ENCODE assay signal across 8 cellular contexts in genomic region chr2:188512456-188512855, GRCh38.
DNase-seq lines count a peak whose midpoint lies in the region; ATAC-seq and TF ChIP-seq lines count a peak whose summit lies in the region.

No MANE protein-coding gene starts in this region.

- H3K79me2 ChIP-seq in OCI-LY7 (ENCODE audit: insufficient read depth, low read depth, low read length), result no peaks in the 10 kb centered on the region

- no peaks in the 10 kb centered on the region for H3K4me1 ChIP-seq in OCI-LY7 (ENCODE audit: insufficient read depth, low read length, poor library complexity, severe bottlenecking)

- BruUV-seq in OCI-LY7 (replicated peaks; lab: Mats Ljungman, UMichigan), result no TSS peak

- DNase-seq in activated CD4-positive, alpha-beta T cell treated with anti-CD3 and anti-CD28 coated beads for 36 hours, result no peak
- DNase-seq in activated CD4-positive, alpha-beta T cell treated with anti-CD3 and anti-CD28 coated beads for 4 hours, result no peak
- DNase-seq in HPDE6-E6E7 (ENCODE audit: extremely low spot score) (peak; percentile 2), OCI-LY7 (ENCODE audit: low spot score) (peak; percentile 23), epithelial cell of proximal tubule (ENCODE audit: low read depth) (no peak), renal cortical epithelial cell (ENCODE audit: low read depth) (peak; percentile 72), omental fat pad (ENCODE audit: low spot score) (no peak)
- DNase-seq in effector memory CD8-positive, alpha-beta T cell, result no peak

- H3K4me1 Mint-ChIP-seq in activated CD4-positive, alpha-beta T cell treated with anti-CD3 and anti-CD28 coated beads for 36 hours, result no peaks in the 10 kb centered on the region
- H3K4me1 Mint-ChIP-seq in effector memory CD8-positive, alpha-beta T cell (ENCODE audit: low read depth in 2 of 2), result no peaks in the 10 kb centered on the region

- H3K36me3 ChIP-seq in OCI-LY7 (ENCODE audit: insufficient read depth, low read length), result no peaks in the 10 kb centered on the region

- no peak overlapping the region for H3K4me2 ChIP-seq in OCI-LY7 (ENCODE audit: low read length)

- peak; percentile 30 for ATAC-seq in activated CD4-positive, alpha-beta T cell treated with anti-CD3 and anti-CD28 coated beads for 36 hours
- ATAC-seq in omental fat pad (ENCODE audit: low FRiP score), result no peak
- no peak for ATAC-seq in effector memory CD8-positive, alpha-beta T cell (replicated peaks)

- H3K4me3 Mint-ChIP-seq in activated CD4-positive, alpha-beta T cell treated with anti-CD3 and anti-CD28 coated beads for 36 hours, result no peak overlapping the region
- H3K4me3 Mint-ChIP-seq in effector memory CD8-positive, alpha-beta T cell, result no peak overlapping the region

- H4K20me1 ChIP-seq in OCI-LY7 (ENCODE audit: insufficient read depth, low read length), result no peaks in the 10 kb centered on the region

- H3K9me3 Mint-ChIP-seq in activated CD4-positive, alpha-beta T cell treated with anti-CD3 and anti-CD28 coated beads for 36 hours (ENCODE audit: low read depth), result no peaks in the 10 kb centered on the region
- peaks cover 0 to 4% of the 10 kb centered on the region in 2 donors for H3K9me3 Mint-ChIP-seq in effector memory CD8-positive, alpha-beta T cell

- H3K27me3 Mint-ChIP-seq in activated CD4-positive, alpha-beta T cell treated with anti-CD3 and anti-CD28 coated beads for 36 hours, result no peaks in the 10 kb centered on the region
- no peaks in the 10 kb centered on the region for H3K27me3 Mint-ChIP-seq in effector memory CD8-positive, alpha-beta T cell

- CTCF ChIA-PET in activated CD4-positive, alpha-beta T cell treated with anti-CD3 and anti-CD28 coated beads for 36 hours (lab: Charles Lee), result interaction anchor here (1.3 kb wide), 1 partner anchor 1017 kb away, joined by 3 read pairs; no protein-coding TSS in a partner anchor
- CTCF ChIA-PET in OCI-LY7 (lab: Charles Lee; ENCODE audit: unreplicated experiment), result no interaction called here

- no peaks in the 10 kb centered on the region for H3K36me3 Mint-ChIP-seq in activated CD4-positive, alpha-beta T cell treated with anti-CD3 and anti-CD28 coated beads for 36 hours (ENCODE audit: low read depth)
- no peaks in the 10 kb centered on the region for H3K36me3 Mint-ChIP-seq in effector memory CD8-positive, alpha-beta T cell (ENCODE audit: insufficient read depth)

- H3K27ac Mint-ChIP-seq in activated CD4-positive, alpha-beta T cell treated with anti-CD3 and anti-CD28 coated beads for 36 hours, result no peak overlapping the region
- H3K27ac Mint-ChIP-seq in effector memory CD8-positive, alpha-beta T cell, result no peak overlapping the region

- H3K4me3 ChIP-seq in OCI-LY7 (ENCODE audit: low read depth, low read length, poor library complexity, severe bottlenecking) (no peak overlapping the region), epithelial cell of proximal tubule (ENCODE audit: low read depth, low read length) (no peak overlapping the region)

- no peak overlapping the region for H2AFZ ChIP-seq in OCI-LY7 (ENCODE audit: low read length)

- TF ChIP-seq CTCF in OCI-LY7 (conservative IDR thresholded peaks at IDR 0.05; ENCODE audit: low read length), result peak; percentile 71
- peak; percentile 65 for TF ChIP-seq CTCF in epithelial cell of proximal tubule (conservative IDR thresholded peaks at IDR 0.05; ENCODE audit: low read depth, low read length)
- no peak for TF ChIP-seq CTCF in omental fat pad (IDR thresholded peaks at IDR 0.05)

- POLR2A ChIA-PET in activated CD4-positive, alpha-beta T cell treated with anti-CD3 and anti-CD28 coated beads for 36 hours (lab: Charles Lee), result no interaction called here
- POLR2A ChIA-PET in OCI-LY7 (lab: Charles Lee), result interaction anchor here (0.5 kb wide), 2 partner anchors 193 to 984 kb away, joined by 3 read pairs; no protein-coding TSS in a partner anchor

- H3K9me3 ChIP-seq in OCI-LY7 (ENCODE audit: low read length), result no peaks in the 10 kb centered on the region

- H3K27ac ChIP-seq in OCI-LY7 (ENCODE audit: low read depth, low read length, poor library complexity, severe bottlenecking), result no peak overlapping the region

- H3K9me2 ChIP-seq in OCI-LY7 (ENCODE audit: insufficient read depth, low read length), result no peaks in the 10 kb centered on the region

- intact Hi-C loops in activated CD4-positive, alpha-beta T cell treated with anti-CD3 and anti-CD28 coated beads for 36 hours (cut with DNase I, micrococcal nuclease), result loop anchor here (5.0 to 10.0 kb wide), 3 partner anchors 930 to 1015 kb away; no protein-coding TSS in a partner anchor
- intact Hi-C loops in OCI-LY7 (cut with micrococcal nuclease; ENCODE audit: unreplicated experiment), result no loop called here

Comparison
In these comparisons a context has a peak if more than half of its experiments do, and no peak if none do; other contexts are left out.
1. DNase-seq: peak in HPDE6-E6E7 (single experiment), OCI-LY7 (single experiment) and renal cortical epithelial cell (single experiment); none in activated CD4-positive, alpha-beta T cell treated with anti-CD3 and anti-CD28 coated beads for 36 hours (single experiment), activated CD4-positive, alpha-beta T cell treated with anti-CD3 and anti-CD28 coated beads for 4 hours (0 of 2), epithelial cell of proximal tubule (single experiment), omental fat pad (single experiment) and effector memory CD8-positive, alpha-beta T cell (0 of 3).
2. CTCF ChIP-seq: peak in OCI-LY7 (single experiment) and epithelial cell of proximal tubule (single experiment); none in omental fat pad (0 of 3).